1 cellular context compared by ENCODE assay signal in the genomic region with DNA sequence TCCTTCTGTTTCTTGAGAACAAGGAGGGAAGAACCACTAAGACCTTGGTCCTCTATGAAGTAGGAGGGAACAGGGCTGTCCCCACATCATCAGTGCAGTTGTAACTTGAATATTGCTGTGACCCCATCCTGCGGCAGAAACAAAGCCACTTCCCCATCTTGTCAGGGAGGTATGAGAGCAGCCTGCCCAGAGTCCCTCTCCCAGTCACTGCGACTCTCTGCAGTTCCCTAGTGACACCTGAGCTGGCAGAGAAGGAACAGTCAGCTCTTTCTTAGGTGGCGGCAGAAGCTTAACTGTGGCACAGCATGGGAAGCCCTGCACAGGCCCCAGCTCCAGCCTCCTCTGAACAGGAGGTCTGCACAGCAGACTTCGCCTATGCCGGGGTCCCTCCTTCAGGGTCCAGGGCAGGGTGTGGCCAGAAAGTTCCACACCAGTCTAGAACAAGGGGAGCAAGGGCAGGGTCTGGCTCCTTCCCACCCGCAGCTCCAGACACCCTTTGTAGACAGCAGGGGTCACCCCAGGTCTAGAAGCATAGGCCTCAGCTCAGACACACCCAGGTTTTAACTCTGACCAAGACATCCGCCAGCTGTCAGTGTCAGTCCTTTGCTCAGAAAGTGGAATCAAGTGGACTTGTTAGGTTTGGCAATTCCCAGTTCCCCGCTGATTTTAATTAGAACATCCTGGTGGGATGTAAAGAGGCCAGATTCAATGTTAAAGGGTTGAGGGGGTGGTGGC.
TF ChIP-seq lines count a peak whose summit lies in the region.

No MANE protein-coding gene starts in this region.

TF ChIP-seq in GM12878, 131 proteins besides CTCF, POLR2A, EP300 and RAD21:
- TF ChIP-seq SIX5 (IDR thresholded peaks at IDR 0.05; ENCODE audit: low read depth, low read length, severe bottlenecking) (no peak), STAT3 (IDR thresholded peaks at IDR 0.05; ENCODE audit: low read depth, low read length) (no peak), JUNB (IDR thresholded peaks at IDR 0.05) (no peak), STAT1 (conservative IDR thresholded peaks at IDR 0.05) (no peak)
- TF ChIP-seq, protein P1, sequence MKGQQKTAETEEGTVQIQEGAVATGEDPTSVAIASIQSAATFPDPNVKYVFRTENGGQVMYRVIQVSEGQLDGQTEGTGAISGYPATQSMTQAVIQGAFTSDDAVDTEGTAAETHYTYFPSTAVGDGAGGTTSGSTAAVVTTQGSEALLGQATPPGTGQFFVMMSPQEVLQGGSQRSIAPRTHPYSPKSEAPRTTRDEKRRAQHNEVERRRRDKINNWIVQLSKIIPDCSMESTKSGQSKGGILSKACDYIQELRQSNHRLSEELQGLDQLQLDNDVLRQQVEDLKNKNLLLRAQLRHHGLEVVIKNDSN (IDR thresholded peaks at IDR 0.05; ENCODE audit: borderline replicate concordance, extremely low read length, insufficient read depth, low read depth, low read length): no peak
- TF ChIP-seq, protein P2, sequence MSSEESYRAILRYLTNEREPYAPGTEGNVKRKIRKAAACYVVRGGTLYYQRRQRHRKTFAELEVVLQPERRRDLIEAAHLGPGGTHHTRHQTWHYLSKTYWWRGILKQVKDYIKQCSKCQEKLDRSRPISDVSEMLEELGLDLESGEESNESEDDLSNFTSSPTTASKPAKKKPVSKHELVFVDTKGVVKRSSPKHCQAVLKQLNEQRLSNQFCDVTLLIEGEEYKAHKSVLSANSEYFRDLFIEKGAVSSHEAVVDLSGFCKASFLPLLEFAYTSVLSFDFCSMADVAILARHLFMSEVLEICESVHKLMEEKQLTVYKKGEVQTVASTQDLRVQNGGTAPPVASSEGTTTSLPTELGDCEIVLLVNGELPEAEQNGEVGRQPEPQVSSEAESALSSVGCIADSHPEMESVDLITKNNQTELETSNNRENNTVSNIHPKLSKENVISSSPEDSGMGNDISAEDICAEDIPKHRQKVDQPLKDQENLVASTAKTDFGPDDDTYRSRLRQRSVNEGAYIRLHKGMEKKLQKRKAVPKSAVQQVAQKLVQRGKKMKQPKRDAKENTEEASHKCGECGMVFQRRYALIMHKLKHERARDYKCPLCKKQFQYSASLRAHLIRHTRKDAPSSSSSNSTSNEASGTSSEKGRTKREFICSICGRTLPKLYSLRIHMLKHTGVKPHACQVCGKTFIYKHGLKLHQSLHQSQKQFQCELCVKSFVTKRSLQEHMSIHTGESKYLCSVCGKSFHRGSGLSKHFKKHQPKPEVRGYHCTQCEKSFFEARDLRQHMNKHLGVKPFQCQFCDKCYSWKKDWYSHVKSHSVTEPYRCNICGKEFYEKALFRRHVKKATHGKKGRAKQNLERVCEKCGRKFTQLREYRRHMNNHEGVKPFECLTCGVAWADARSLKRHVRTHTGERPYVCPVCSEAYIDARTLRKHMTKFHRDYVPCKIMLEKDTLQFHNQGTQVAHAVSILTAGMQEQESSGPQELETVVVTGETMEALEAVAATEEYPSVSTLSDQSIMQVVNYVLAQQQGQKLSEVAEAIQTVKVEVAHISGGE (CRISPR knock-in tag; IDR thresholded peaks at IDR 0.05): no peak
